Comparison of ENCODE assay signal across 8 cellular contexts in genomic region chrX:41293269-41293668, GRCh38. TPM values are rescaled to one million over a fixed set of nuclear protein-coding genes. Genes with fewer than 3 reads are reported as not detected.
DNase-seq lines count a peak whose midpoint lies in the region; ATAC-seq, FAIRE-seq and TF ChIP-seq lines count a peak whose summit lies in the region.

No MANE protein-coding gene starts in this region.

- BruUV-seq in endothelial cell of umbilical vein (replicated peaks; lab: Mats Ljungman, UMichigan), result no TSS peak

- peak; percentile 12 to 20 for TF ChIP-seq CTCF in endothelial cell of umbilical vein (IDR thresholded peaks at IDR 0.05; ENCODE audit: extremely low read depth in 1 of 2, insufficient read depth in 1 of 2, low read depth in 1 of 2, low read length in 2 of 2)

- in situ Hi-C loops in G401 (cut with HindIII; ENCODE audit: low sequenced_read_pairs), result no loop called here

- FAIRE-seq in endothelial cell of umbilical vein (lab: Jason Lieb, UNC), result peak; percentile 31

- CTCF ChIA-PET in endothelial cell of umbilical vein (lab: Charles Lee), result interaction anchor here (0.8 kb wide), 1 partner anchor 113 kb away, joined by 3 read pairs; no protein-coding TSS in a partner anchor

- ATAC-seq in GM18861 (IDR thresholded peaks at IDR 0.05; ENCODE audit: unreplicated experiment) (no peak), GM19467 (IDR thresholded peaks at IDR 0.05; ENCODE audit: unreplicated experiment) (no peak)

- no peak overlapping the region for H3K27ac ChIP-seq in endothelial cell of umbilical vein (ENCODE audit: insufficient read depth, low read depth, low read length)

- H3K36me3 ChIP-seq in endothelial cell of umbilical vein (ENCODE audit: control insufficient read depth in 2 of 2, extremely low read depth in 1 of 2, insufficient read depth in 2 of 2, low read length in 2 of 2), result no peaks in the 10 kb centered on the region

- no peak overlapping the region for H3K4me2 ChIP-seq in endothelial cell of umbilical vein (ENCODE audit: insufficient read depth, low read length)

- POLR2A ChIA-PET in endothelial cell of umbilical vein (lab: Charles Lee), result no interaction called here

- no peaks in the 10 kb centered on the region for H3K79me2 ChIP-seq in endothelial cell of umbilical vein (ENCODE audit: control insufficient read depth, insufficient read depth, low read length)

- H3K4me1 ChIP-seq in endothelial cell of umbilical vein (ENCODE audit: control insufficient read depth, extremely low read depth, insufficient read depth, low read length), result no peaks in the 10 kb centered on the region

- no peaks in the 10 kb centered on the region for H3K27me3 ChIP-seq in endothelial cell of umbilical vein (ENCODE audit: control insufficient read depth in 2 of 2, insufficient read depth in 2 of 2, low read length in 2 of 2)

- no peaks in the 10 kb centered on the region for H3K9me1 ChIP-seq in endothelial cell of umbilical vein (replicated peaks; ENCODE audit: control insufficient read depth, extremely low read depth, insufficient read depth, low read length)

- DNase-seq in AML-193 (lab: John Stamatoyannopoulos, UW) (peak; percentile 48 to 70), G401 (ENCODE audit: low spot score) (peak; percentile 2), NCI-H69 (lab: John Stamatoyannopoulos, UW) (peak; percentile 9), endothelial cell of umbilical vein (ENCODE audit: low read depth, low spot score) (no peak), GM19240 (ENCODE audit: insufficient read length, low spot score) (no peak), KG1 (lab: John Stamatoyannopoulos, UW) (no peak)

- no peak overlapping the region for H3K4me3 ChIP-seq in endothelial cell of umbilical vein (replicated peaks in 1 of 3; ENCODE audit: insufficient read depth in 1 of 3, low read depth in 1 of 3, low read length in 3 of 3)

- H3K9me3 ChIP-seq in endothelial cell of umbilical vein (replicated peaks; ENCODE audit: control insufficient read depth, insufficient read depth, low read length), result no peaks in the 10 kb centered on the region

- no peak overlapping the region for H3K9ac ChIP-seq in endothelial cell of umbilical vein (replicated peaks; ENCODE audit: extremely low read depth, insufficient read depth, low read length)

- dilution Hi-C loops in endothelial cell of umbilical vein (cut with MboI; ENCODE audit: extremely low pct_ligation_motif_present, low sequenced_read_pairs), result no loop called here

- no peaks in the 10 kb centered on the region for H4K20me1 ChIP-seq in endothelial cell of umbilical vein (replicated peaks; ENCODE audit: control insufficient read depth, extremely low read depth, insufficient read depth, low read length)

- TF ChIP-seq POLR2A in endothelial cell of umbilical vein (IDR thresholded peaks at IDR 0.05; ENCODE audit: low read depth, low read length), result no peak

- H2AFZ ChIP-seq in endothelial cell of umbilical vein (ENCODE audit: low read depth, low read length), result no peak overlapping the region

- intact Hi-C loops in endothelial cell of umbilical vein (cut with micrococcal nuclease), result no loop called here

TF ChIP-seq in endothelial cell of umbilical vein, 7 proteins besides CTCF, POLR2A, EP300 and RAD21:
- TF ChIP-seq MAX (IDR thresholded peaks at IDR 0.05; ENCODE audit: insufficient read depth, insufficient read length) (no peak), FOS (IDR thresholded peaks at IDR 0.05; ENCODE audit: borderline replicate concordance, insufficient read depth, low read length) (no peak), POLR2AphosphoS5 (IDR thresholded peaks at IDR 0.05; ENCODE audit: insufficient read depth, low read depth, low read length) (no peak), EZH2 (IDR thresholded peaks at IDR 0.05; ENCODE audit: borderline replicate concordance, low read depth, low read length, severe bottlenecking) (no peak), JUN (IDR thresholded peaks at IDR 0.05; ENCODE audit: borderline replicate concordance, insufficient read depth, insufficient read length, low read depth) (no peak), MYC (IDR thresholded peaks at IDR 0.05; ENCODE audit: low read depth, low read length) (no peak), GATA2 (IDR thresholded peaks at IDR 0.05; ENCODE audit: insufficient read depth, insufficient read length, low read depth, low read length) (no peak)

RNA-seq across cellular contexts. Expression of gene DDX3X, which starts 40.7 kb away (rescaled TPM):
- total RNA-seq in G401 (2014; rRNA removed; shearing (Covaris generic)), result 98.1 and 156 TPM in 2 replicates
- total RNA-seq in endothelial cell of umbilical vein, result 300 and 304 TPM in 2 replicates
- 28.7 and 48.5 TPM in 2 replicates for polyA plus RNA-seq in endothelial cell of umbilical vein
- 49.3 and 50.0 TPM in 2 replicates for polyA plus RNA-seq in endothelial cell of umbilical vein (2011; cell fraction: cytosol; rRNA removed)
- polyA plus RNA-seq in endothelial cell of umbilical vein (2011; cell fraction: nucleus; rRNA removed), result 128 and 131 TPM in 2 replicates
- 171 and 238 TPM in 2 replicates for polyA plus RNA-seq in endothelial cell of umbilical vein (2012)
- polyA minus RNA-seq in endothelial cell of umbilical vein, result 158 and 184 TPM in 2 replicates
- 175 TPM for polyA minus RNA-seq in endothelial cell of umbilical vein (2011; cell fraction: cytosol; rRNA and poly(A)+ RNA removed)
- 207 and 245 TPM in 2 replicates for polyA minus RNA-seq in endothelial cell of umbilical vein (2011; cell fraction: nucleus; rRNA and poly(A)+ RNA removed)

Comparison
In these comparisons a context has a peak if more than half of its experiments do, and no peak if none do; other contexts are left out.
1. DNase-seq: peak in AML-193 (2 of 2), G401 (single experiment) and NCI-H69 (single experiment); none in endothelial cell of umbilical vein (single experiment), GM19240 (single experiment) and KG1 (single experiment).